Comparison of ENCODE assay signal across 8 cellular contexts in the genomic region with DNA sequence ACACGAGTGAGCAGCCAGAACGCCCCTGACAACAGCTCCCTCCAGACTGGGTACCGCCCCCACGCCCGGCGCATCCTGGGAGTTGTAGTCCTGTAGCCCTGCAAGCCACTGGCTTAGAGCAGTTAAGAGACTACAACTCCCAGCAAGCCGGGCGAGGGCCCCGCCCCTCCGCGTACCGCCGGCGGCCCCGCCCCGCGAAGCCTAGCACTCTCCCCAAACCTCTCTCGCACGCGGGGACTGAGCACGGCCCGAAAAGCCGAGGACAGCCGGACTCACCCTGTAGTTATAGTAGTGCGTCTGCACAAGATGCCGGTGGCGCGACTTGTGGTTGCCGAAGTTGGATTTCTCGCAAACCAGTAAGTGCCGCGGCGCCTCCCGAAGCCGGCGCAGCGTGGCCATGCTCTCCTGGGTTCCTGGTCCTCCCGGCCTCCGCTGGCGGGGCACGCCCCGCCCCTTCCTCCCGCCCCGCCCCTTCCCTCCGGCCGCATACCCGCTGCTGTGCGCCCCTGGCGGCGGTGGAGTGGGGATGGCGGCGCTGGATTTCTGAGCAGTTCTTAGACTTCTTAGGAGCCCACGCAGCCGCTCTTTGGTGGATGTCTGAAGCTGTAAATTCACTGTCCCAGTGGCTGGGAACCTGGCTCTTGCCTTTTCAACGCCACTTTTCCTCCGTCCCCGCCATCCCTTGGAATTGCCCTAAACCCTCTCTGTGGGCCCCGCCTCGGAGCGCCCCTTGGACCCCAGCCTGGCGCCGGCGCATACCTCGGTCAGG. TPM values are rescaled to one million over a fixed set of nuclear protein-coding genes. Genes with fewer than 3 reads are reported as not detected.
DNase-seq lines count a peak whose midpoint lies in the region; TF ChIP-seq lines count a peak whose summit lies in the region.

A gene with protein sequence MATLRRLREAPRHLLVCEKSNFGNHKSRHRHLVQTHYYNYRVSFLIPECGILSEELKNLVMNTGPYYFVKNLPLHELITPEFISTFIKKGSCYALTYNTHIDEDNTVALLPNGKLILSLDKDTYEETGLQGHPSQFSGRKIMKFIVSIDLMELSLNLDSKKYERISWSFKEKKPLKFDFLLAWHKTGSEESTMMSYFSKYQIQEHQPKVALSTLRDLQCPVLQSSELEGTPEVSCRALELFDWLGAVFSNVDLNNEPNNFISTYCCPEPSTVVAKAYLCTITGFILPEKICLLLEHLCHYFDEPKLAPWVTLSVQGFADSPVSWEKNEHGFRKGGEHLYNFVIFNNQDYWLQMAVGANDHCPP (minus strand): TSS at position 434 of the 769 bp plus-strand sequence. CDS start 35 bp downstream, at position 399.

- TF ChIP-seq CTCF in Loucy (conservative IDR thresholded peaks at IDR 0.05; ENCODE audit: low read length): peak; percentile 75
- TF ChIP-seq CTCF in fibroblast of villous mesenchyme (IDR thresholded peaks at IDR 0.05; ENCODE audit: insufficient read depth, low read depth, low read length): peak; percentile 82
- peak; percentile 92 for TF ChIP-seq CTCF in neural crest cell (conservative IDR thresholded peaks at IDR 0.05)

- H4K20me1 ChIP-seq in Loucy (ENCODE audit: insufficient read depth, low read length, poor library complexity, severe bottlenecking): no peaks in the 10 kb centered on the region

- H3K4me3 ChIP-seq in H7 (ENCODE audit: insufficient read depth, low read depth, low read length) (peak within 1 kb of the TSS; percentile 93), Loucy (ENCODE audit: low read length, poor library complexity, severe bottlenecking) (peak within 1 kb of the TSS; percentile 89), fibroblast of villous mesenchyme (ENCODE audit: low read depth, low read length) (peak within 1 kb of the TSS; percentile 88), stomach smooth muscle (ENCODE audit: low read length in 2 of 2) (peak within 1 kb of the TSS; percentile 81 to 86)

- H3K27me3 ChIP-seq in H7 (ENCODE audit: control insufficient read depth, insufficient read depth, low read length) (no peaks in the 10 kb centered on the region), Loucy (ENCODE audit: insufficient read depth, low read length, poor library complexity, severe bottlenecking) (no peaks in the 10 kb centered on the region), stomach smooth muscle (ENCODE audit: control insufficient read depth in 1 of 2, insufficient read depth in 2 of 2, low read length in 2 of 2) (no peaks in the 10 kb centered on the region)

- peak; percentile 85 for TF ChIP-seq POLR2A in Raji (IDR thresholded peaks at IDR 0.05; ENCODE audit: insufficient read depth, low read depth, low read length)

- H3K36me3 ChIP-seq in H7 (replicated peaks; ENCODE audit: control insufficient read depth, insufficient read depth, low read length) (no peaks in the 10 kb centered on the region), Loucy (ENCODE audit: insufficient read depth, low read length) (peaks cover 9% of the 10 kb centered on the region; the same call in 1 of the 2 replicates), stomach smooth muscle (ENCODE audit: control insufficient read depth in 2 of 2, insufficient read depth in 2 of 2, low read length in 2 of 2) (peaks cover 2 to 14% of the 10 kb centered on the region in 2 donors)

- H3K4me2 ChIP-seq in Loucy (ENCODE audit: low read depth, low read length, poor library complexity, severe bottlenecking): peak within 1 kb of the TSS; percentile 97

- no peaks in the 10 kb centered on the region for H3K9me2 ChIP-seq in Loucy (replicated peaks; ENCODE audit: low read depth, low read length)

- H3K79me2 ChIP-seq in Loucy (ENCODE audit: insufficient read depth, low read length): no peaks in the 10 kb centered on the region

- H3K27ac Mint-ChIP-seq in neural crest cell (ENCODE audit: unreplicated experiment): peak within 1 kb of the TSS; percentile 98

- H3K9me3 Mint-ChIP-seq in neural crest cell: no peaks in the 10 kb centered on the region

- H3K27me3 Mint-ChIP-seq in neural crest cell (ENCODE audit: low read depth): no peaks in the 10 kb centered on the region

- no peaks in the 10 kb centered on the region for H3K9me3 ChIP-seq in Loucy (ENCODE audit: insufficient read depth, low read depth, low read length)
- no peaks in the 10 kb centered on the region for H3K9me3 ChIP-seq in stomach smooth muscle (ENCODE audit: control insufficient read depth in 2 of 2, low read length in 2 of 2)

- peak within 1 kb of the TSS; percentile 90 for H3K9ac ChIP-seq in Loucy (ENCODE audit: low read depth, low read length, poor library complexity, severe bottlenecking)
- peak within 1 kb of the TSS; percentile 86 to 90 for H3K9ac ChIP-seq in stomach smooth muscle (ENCODE audit: low read length in 2 of 2)

- peaks cover 14% of the 10 kb centered on the region for H3K4me1 ChIP-seq in Loucy (ENCODE audit: insufficient read depth, low read length, poor library complexity, severe bottlenecking)
- peaks cover 8% of the 10 kb centered on the region for H3K4me1 ChIP-seq in stomach smooth muscle (ENCODE audit: control insufficient read depth, insufficient read depth, low read length)

- peak within 1 kb of the TSS; percentile 97 for H3K4me3 Mint-ChIP-seq in neural crest cell

- H3F3A ChIP-seq in Loucy (ENCODE audit: low read depth): no peaks in the 10 kb centered on the region

- peaks cover 3% of the 10 kb centered on the region for H3K36me3 Mint-ChIP-seq in neural crest cell (ENCODE audit: low read depth)

- H2AFZ ChIP-seq in Loucy (ENCODE audit: low read length): peak within 1 kb of the TSS; percentile 99

- H3K4me1 Mint-ChIP-seq in neural crest cell: peaks cover 15% of the 10 kb centered on the region

- peak within 1 kb of the TSS; percentile 93 for H3K27ac ChIP-seq in stomach smooth muscle (ENCODE audit: low read length)

- DNase-seq in G401 (ENCODE audit: low spot score): peak; percentile 96
- DNase-seq in H7: peak; percentile 97
- peak; percentile 94 for DNase-seq in activated gamma-delta T cell (lab: John Stamatoyannopoulos, UW)
- peak; percentile 96 for DNase-seq in fibroblast of villous mesenchyme (ENCODE audit: low read depth)
- DNase-seq in neural crest cell (ENCODE audit: low read depth, low spot score): peak; percentile 96

- in situ Hi-C loops in G401 (cut with HindIII; ENCODE audit: low sequenced_read_pairs): no loop called here

RNA-seq across cellular contexts. Expression of the gene that starts here (rescaled TPM):
- total RNA-seq in G401 (2014; rRNA removed; shearing (Covaris generic)): 13.6 and 38.7 TPM in 2 replicates
- 13.5 and 22.2 TPM in 2 replicates for total RNA-seq in H7 (2014; rRNA removed; shearing (Covaris generic))
- total RNA-seq in fibroblast of villous mesenchyme: 7.7 and 11.2 TPM in 2 replicates
- total RNA-seq in neural crest cell: 9.3 and 9.7 TPM in 2 replicates

Comparison
In these comparisons a context has a peak if more than half of its experiments do, and no peak if none do; other contexts are left out.
1. Peak in every context shown above with its lines: DNase-seq, H3K4me3 ChIP-seq and H3K27ac ChIP-seq.